In genomic region chrX:56281789-56282188, GRCh38 we compare ENCODE assay signal across 11 cellular contexts. TPM values are rescaled to one million over a fixed set of nuclear protein-coding genes. Genes with fewer than 3 reads are reported as not detected.
DNase-seq lines count a peak whose midpoint lies in the region; ATAC-seq and TF ChIP-seq lines count a peak whose summit lies in the region.
"Had no signal": no experiment of that assay in that cellular context is flagged by ENCODE, and none has a peak within 500 bp of the region (broad histone marks: within the 10 kb centered on the region; RNA-seq: fewer than 3 reads in every experiment).

No MANE protein-coding gene starts in this region.

- H3K9me3 Mint-ChIP-seq in activated CD8-positive, alpha-beta memory T cell treated with anti-CD3 and anti-CD28 coated beads, Interleukin-2, amount 10 ng/mL, durations not matched to agents 7 days and 5 days (ENCODE audit: low read depth): no peaks in the 10 kb centered on the region
- H3K9me3 Mint-ChIP-seq: activated B cell treated with CpG ODN at 0.5 μM for 24 hours had no signal

- no peak overlapping the region for H3K4me3 Mint-ChIP-seq in activated CD8-positive, alpha-beta memory T cell treated with anti-CD3 and anti-CD28 coated beads, Interleukin-2, amount 10 ng/mL, durations not matched to agents 7 days and 5 days
- H3K4me3 Mint-ChIP-seq: activated B cell treated with CpG ODN at 0.5 μM for 24 hours had no signal

- DNase-seq in NCI-H526 (lab: John Stamatoyannopoulos, UW): peak; percentile 1 to 9
- no peak for DNase-seq in NCI-H526 treated with DMSO at 0.1 percent for 48 hours (lab: John Stamatoyannopoulos, UW)
- peak; percentile 11 for DNase-seq in LNCaP clone FGC (ENCODE audit: low read depth)
- DNase-seq in astrocyte of the cerebellum (ENCODE audit: low read depth): peak; percentile 1
- peak; percentile 14 for DNase-seq in myocyte (ENCODE audit: low read depth)
- no peak for DNase-seq in activated CD8-positive, alpha-beta memory T cell treated with anti-CD3 and anti-CD28 coated beads, Interleukin-2, amount 10 ng/mL, durations not matched to agents 7 days and 5 days
- DNase-seq: activated B cell treated with CpG ODN at 0.5 μM for 24 hours, C1 segment of cervical spinal cord, glutamatergic neuron had no signal

- CTCF ChIA-PET in activated CD8-positive, alpha-beta memory T cell treated with anti-CD3 and anti-CD28 coated beads, Interleukin-2, amount 10 ng/mL, durations not matched to agents 7 days and 5 days (lab: Charles Lee): interaction anchor here (1.2 to 3.0 kb wide), 3 partner anchors 100 to 446 kb away, joined by 3 to 17 read pairs (median 3); no protein-coding TSS in a partner anchor

- no peak overlapping the region for H3K4me3 ChIP-seq in LNCaP clone FGC (ENCODE audit: low read depth, low read length)
- H3K4me3 ChIP-seq in astrocyte of the cerebellum (ENCODE audit: low read depth, low read length): no peak overlapping the region

- no peak overlapping the region for H3K27ac Mint-ChIP-seq in activated CD8-positive, alpha-beta memory T cell treated with anti-CD3 and anti-CD28 coated beads, Interleukin-2, amount 10 ng/mL, durations not matched to agents 7 days and 5 days
- H3K27ac Mint-ChIP-seq: activated B cell treated with CpG ODN at 0.5 μM for 24 hours had no signal

- H3K27me3 Mint-ChIP-seq in activated CD8-positive, alpha-beta memory T cell treated with anti-CD3 and anti-CD28 coated beads, Interleukin-2, amount 10 ng/mL, durations not matched to agents 7 days and 5 days: no peaks in the 10 kb centered on the region
- H3K27me3 Mint-ChIP-seq: activated B cell treated with CpG ODN at 0.5 μM for 24 hours had no signal

- peaks cover 5% of the 10 kb centered on the region for H3K4me1 Mint-ChIP-seq in activated CD8-positive, alpha-beta memory T cell treated with anti-CD3 and anti-CD28 coated beads, Interleukin-2, amount 10 ng/mL, durations not matched to agents 7 days and 5 days
- H3K4me1 Mint-ChIP-seq: activated B cell treated with CpG ODN at 0.5 μM for 24 hours had no signal

- peak; percentile 57 for TF ChIP-seq CTCF in LNCaP clone FGC (IDR thresholded peaks at IDR 0.05; ENCODE audit: control insufficient read depth, extremely low read depth, insufficient read depth)
- peak; percentile 4 for TF ChIP-seq CTCF in astrocyte of the cerebellum (IDR thresholded peaks at IDR 0.05; ENCODE audit: low read depth, low read length, missing control alignments)

- in situ Hi-C loops in astrocyte of the cerebellum (cut with HindIII; ENCODE audit: low sequenced_read_pairs): no loop called here

- ATAC-seq in HG02642 (IDR thresholded peaks at IDR 0.05; ENCODE audit: poor library complexity, unreplicated experiment) (no peak), GM18511 (IDR thresholded peaks at IDR 0.05; ENCODE audit: unreplicated experiment) (no peak)
- ATAC-seq in activated CD8-positive, alpha-beta memory T cell treated with anti-CD3 and anti-CD28 coated beads, Interleukin-2, amount 10 ng/mL, durations not matched to agents 7 days and 5 days: no peak

- H3K36me3 Mint-ChIP-seq in activated CD8-positive, alpha-beta memory T cell treated with anti-CD3 and anti-CD28 coated beads, Interleukin-2, amount 10 ng/mL, durations not matched to agents 7 days and 5 days: no peaks in the 10 kb centered on the region

RNA-seq across cellular contexts. Expression of gene KLF8, which starts 49.6 kb away (rescaled TPM):
- 1.9 and 2.0 TPM in 2 replicates for total RNA-seq in myocyte
- polyA plus RNA-seq in myocyte (2012): 1.2 TPM
- total RNA-seq in activated CD8-positive, alpha-beta memory T cell treated with anti-CD3 and anti-CD28 coated beads, Interleukin-2, amount 10 ng/mL, durations not matched to agents 7 days and 5 days: 1 to 10 TPM; 2.5 to 3.4 TPM

Comparison
In these comparisons a context has a peak if more than half of its experiments do, and no peak if none do; other contexts are left out.
1. DNase-seq: peak in NCI-H526 (2 of 2), LNCaP clone FGC (single experiment), astrocyte of the cerebellum (single experiment) and myocyte (single experiment); none in NCI-H526 treated with DMSO at 0.1 percent for 48 hours (single experiment) and activated CD8-positive, alpha-beta memory T cell treated with anti-CD3 and anti-CD28 coated beads, Interleukin-2, amount 10 ng/mL, durations not matched to agents 7 days and 5 days (single experiment).